13 cellular contexts compared by ENCODE assay signal in genomic region chr6:53281518-53282215, GRCh38.
DNase-seq lines count a peak whose midpoint lies in the region; ATAC-seq, FAIRE-seq and TF ChIP-seq lines count a peak whose summit lies in the region.
"Had no signal": no experiment of that assay in that cellular context is flagged by ENCODE, and none has a peak within 500 bp of the region (broad histone marks: within the 10 kb centered on the region; RNA-seq: fewer than 3 reads in every experiment).

No MANE protein-coding gene starts in this region.

- H3K4me1 Mint-ChIP-seq in activated T-cell treated with anti-CD3 and anti-CD28 coated beads, Interleukin-2, amount 50 U/mL, for 72 hours (ENCODE audit: low read depth) = peaks cover 33% of the 10 kb centered on the region
- H3K4me1 Mint-ChIP-seq in activated T-cell treated with anti-CD3 and anti-CD28 coated beads, Interleukin-2, amount 50 U/mL, for 4 hours (ENCODE audit: low read depth) = peaks cover 59% of the 10 kb centered on the region
- peaks cover 46% of the 10 kb centered on the region for H3K4me1 Mint-ChIP-seq in activated CD4-positive, alpha-beta memory T cell treated with anti-CD3 and anti-CD28 coated beads, Interleukin-2, amount 10 ng/mL, durations not matched to agents 7 days and 5 days

- no TSS peak for BruUV-seq in GM12878 (replicated peaks; lab: Mats Ljungman, UMichigan)

- TF ChIP-seq CTCF in GM12878 (IDR thresholded peaks at IDR 0.05 in 2 of 3, conservative IDR thresholded peaks at IDR 0.05 in 1 of 3; ENCODE audit: control insufficient read depth in 2 of 3, extremely low read depth in 1 of 3, insufficient read depth in 1 of 3, low read depth in 3 of 3, low read length in 3 of 3) = no peak
- no peak for TF ChIP-seq CTCF in Peyer's patch (IDR thresholded peaks at IDR 0.05)
- TF ChIP-seq CTCF in WERI-Rb-1 (IDR thresholded peaks at IDR 0.05; ENCODE audit: low read depth, low read length) = no peak

- intact Hi-C loops in GM12878 (cut with micrococcal nuclease; ENCODE audit: unreplicated experiment) = loop anchor here (5.0 kb wide), 3 partner anchors 131 to 201 kb away; no protein-coding TSS in a partner anchor

- ATAC-seq in activated T-cell treated with anti-CD3 and anti-CD28 coated beads, Interleukin-2, amount 50 U/mL, for 72 hours (replicated peaks in 1 of 2) = no peak
- ATAC-seq in activated T-cell treated with anti-CD3 and anti-CD28 coated beads, Interleukin-2, amount 50 U/mL, for 4 hours = no peak
- peak; percentile 59 for ATAC-seq in HG02763 (IDR thresholded peaks at IDR 0.05; ENCODE audit: unreplicated experiment)
- ATAC-seq in GM12878 = peak; percentile 73
- ATAC-seq: A549 had no signal

- H3K9me3 ChIP-seq in GM12878 (replicated peaks; ENCODE audit: control insufficient read depth, insufficient read depth, low read length) (no peaks in the 10 kb centered on the region), Peyer's patch (no peaks in the 10 kb centered on the region), WERI-Rb-1 (ENCODE audit: severe bottlenecking) (no peaks in the 10 kb centered on the region)
- H3K9me3 ChIP-seq: A549 had no signal

- RAD21 ChIA-PET in GM12878 (lab: Charles Lee; ENCODE audit: unreplicated experiment) = interaction anchor here (0.7 to 6.2 kb wide), 11 partner anchors 55 to 997 kb away, joined by 3 to 22 read pairs (median 4); no protein-coding TSS in a partner anchor

- no peak for TF ChIP-seq EP300 in GM12878 (IDR thresholded peaks at IDR 0.05; ENCODE audit: borderline replicate concordance in 1 of 2, control insufficient read depth in 1 of 2, low read depth in 2 of 2, low read length in 2 of 2)

- peak; percentile 75 for FAIRE-seq in GM12878 (lab: Jason Lieb, UNC)
- FAIRE-seq: A549 had no signal

- no peaks in the 10 kb centered on the region for H4K20me1 ChIP-seq in GM12878 (ENCODE audit: control insufficient read depth, insufficient read depth)

- H3K27me3 Mint-ChIP-seq in activated T-cell treated with anti-CD3 and anti-CD28 coated beads, Interleukin-2, amount 50 U/mL, for 72 hours (ENCODE audit: low read depth) = no peaks in the 10 kb centered on the region
- H3K27me3 Mint-ChIP-seq in activated T-cell treated with anti-CD3 and anti-CD28 coated beads, Interleukin-2, amount 50 U/mL, for 4 hours (ENCODE audit: low read depth) = no peaks in the 10 kb centered on the region
- no peaks in the 10 kb centered on the region for H3K27me3 Mint-ChIP-seq in activated CD4-positive, alpha-beta memory T cell treated with anti-CD3 and anti-CD28 coated beads, Interleukin-2, amount 10 ng/mL, durations not matched to agents 7 days and 5 days

- H3K27me3 ChIP-seq in GM12878 (replicated peaks in 1 of 2; ENCODE audit: control insufficient read depth in 2 of 2, insufficient read depth in 2 of 2, low read length in 1 of 2) (no peaks in the 10 kb centered on the region), Peyer's patch (no peaks in the 10 kb centered on the region), WERI-Rb-1 (ENCODE audit: insufficient read depth, low read depth, severe bottlenecking) (no peaks in the 10 kb centered on the region)

- no peaks in the 10 kb centered on the region; the same call in 1 of the 2 replicates for H3K79me2 ChIP-seq in GM12878 (ENCODE audit: control insufficient read depth, insufficient read depth, low read length)

- 23% methylated on average over 3 of the region's 3 CpGs for WGBS in GM12878 (ENCODE audit: insufficient coverage, insufficient replicate concordance, low lambda C conversion rate, missing lambda C conversion rate)

- H3K9ac ChIP-seq in GM12878 (ENCODE audit: control insufficient read depth, insufficient read depth, low read length) = no peak overlapping the region
- H3K9ac ChIP-seq: KMS-11 had no signal

- in situ Hi-C loops in GM12878 (cut with MboI) = loop anchor here (5.0 kb wide), 1 partner anchor 109 kb away; no protein-coding TSS in a partner anchor

- H3K9me3 Mint-ChIP-seq in activated T-cell treated with anti-CD3 and anti-CD28 coated beads, Interleukin-2, amount 50 U/mL, for 72 hours = no peaks in the 10 kb centered on the region
- H3K9me3 Mint-ChIP-seq in activated T-cell treated with anti-CD3 and anti-CD28 coated beads, Interleukin-2, amount 50 U/mL, for 4 hours = no peaks in the 10 kb centered on the region
- no peaks in the 10 kb centered on the region for H3K9me3 Mint-ChIP-seq in activated CD4-positive, alpha-beta memory T cell treated with anti-CD3 and anti-CD28 coated beads, Interleukin-2, amount 10 ng/mL, durations not matched to agents 7 days and 5 days
- H3K9me3 Mint-ChIP-seq: T-helper 1 cell treated with Interleukin-12 subunit alpha and Interleukin-12 subunit beta and Interleukin-4 antibody, amounts not matched to agents 30 μg/mL and 1 μg/mL, for 36 hours had no signal

- no peak for TF ChIP-seq RAD21 in GM12878 (IDR thresholded peaks at IDR 0.05; ENCODE audit: insufficient read depth, low read depth, low read length)

- peak overlapping the region; percentile 37 for H3K27ac Mint-ChIP-seq in activated T-cell treated with anti-CD3 and anti-CD28 coated beads, Interleukin-2, amount 50 U/mL, for 72 hours
- no peak overlapping the region for H3K27ac Mint-ChIP-seq in activated CD4-positive, alpha-beta memory T cell treated with anti-CD3 and anti-CD28 coated beads, Interleukin-2, amount 10 ng/mL, durations not matched to agents 7 days and 5 days

- DNase-seq in activated T-cell treated with anti-CD3 and anti-CD28 coated beads, Interleukin-2, amount 50 U/mL, for 72 hours = no peak
- DNase-seq in activated T-cell treated with anti-CD3 and anti-CD28 coated beads, Interleukin-2, amount 50 U/mL, for 4 hours = no peak
- no peak for DNase-seq in GM12878 (ENCODE audit: low read depth, low spot score)
- DNase-seq in Peyer's patch = no peak
- DNase-seq in WERI-Rb-1 = no peak
- DNase-seq in activated CD4-positive, alpha-beta memory T cell treated with anti-CD3 and anti-CD28 coated beads, Interleukin-2, amount 10 ng/mL, durations not matched to agents 7 days and 5 days = no peak
- DNase-seq: activated T-cell treated with anti-CD3 and anti-CD28 coated beads, Interleukin-2, amount 50 U/mL, for 48 hours; NCI-H524 treated with DMSO at 0.1 percent for 48 hours had no signal

- no peak for TF ChIP-seq POLR2A in GM12878 (IDR thresholded peaks at IDR 0.05; ENCODE audit: low read depth, low read length)
- no peak for TF ChIP-seq POLR2A in Peyer's patch (IDR thresholded peaks at IDR 0.05)

- CTCF ChIA-PET in GM12878 (lab: Yijun Ruan, JAX) = interaction anchor here (0.7 to 2.9 kb wide), 15 partner anchors 13 to 203 kb away, joined by 3 to 10 read pairs (median 5); no protein-coding TSS in a partner anchor
- CTCF ChIA-PET in activated CD4-positive, alpha-beta memory T cell treated with anti-CD3 and anti-CD28 coated beads, Interleukin-2, amount 10 ng/mL, durations not matched to agents 7 days and 5 days (lab: Charles Lee) = no interaction called here

- H3K4me3 Mint-ChIP-seq in activated T-cell treated with anti-CD3 and anti-CD28 coated beads, Interleukin-2, amount 50 U/mL, for 72 hours = no peak overlapping the region
- no peak overlapping the region for H3K4me3 Mint-ChIP-seq in activated T-cell treated with anti-CD3 and anti-CD28 coated beads, Interleukin-2, amount 50 U/mL, for 4 hours
- H3K4me3 Mint-ChIP-seq in activated CD4-positive, alpha-beta memory T cell treated with anti-CD3 and anti-CD28 coated beads, Interleukin-2, amount 10 ng/mL, durations not matched to agents 7 days and 5 days = no peak overlapping the region
- H3K4me3 Mint-ChIP-seq: T-helper 1 cell treated with Interleukin-12 subunit alpha and Interleukin-12 subunit beta and Interleukin-4 antibody, amounts not matched to agents 30 μg/mL and 1 μg/mL, for 36 hours had no signal

- peak overlapping the region; percentile 28; the same call in 1 of the 2 replicates for H3K4me2 ChIP-seq in GM12878 (ENCODE audit: control insufficient read depth, insufficient read depth)
- H3K4me2 ChIP-seq: A549, KMS-11 had no signal

- H3K4me1 ChIP-seq in GM12878 (ENCODE audit: control insufficient read depth, insufficient read depth, low read length) = peaks cover 28% of the 10 kb centered on the region
- peaks cover 0 to 7% (median 0%) of the 10 kb centered on the region in 4 donors for H3K4me1 ChIP-seq in Peyer's patch
- H3K4me1 ChIP-seq: A549 had no signal

- H3K36me3 ChIP-seq in GM12878 (ENCODE audit: control insufficient read depth in 2 of 2, insufficient read depth in 2 of 2, low read length in 1 of 2) (peaks cover 3 to 12% of the 10 kb centered on the region in 2 experiments; a peak in 3 of 4 replicates), Peyer's patch (peaks cover 0 to 11% (median 0%) of the 10 kb centered on the region in 3 donors), WERI-Rb-1 (peaks cover 30% of the 10 kb centered on the region)

- H2AFZ ChIP-seq in GM12878 (ENCODE audit: control insufficient read depth, low read depth, low read length) = no peak overlapping the region

- H3K27ac ChIP-seq in GM12878 (ENCODE audit: control insufficient read depth, insufficient read depth) = no peak overlapping the region
- peak overlapping the region; percentile 63 for H3K27ac ChIP-seq in temporal lobe (ENCODE audit: low read depth, low read length)
- peak overlapping the region in 1 of 4 donors; percentile 25 for H3K27ac ChIP-seq in Peyer's patch
- H3K27ac ChIP-seq in WERI-Rb-1 = no peak overlapping the region
- H3K27ac ChIP-seq: A549, KMS-11 had no signal

- SMC1A ChIA-PET in GM12878 (lab: Charles Lee; ENCODE audit: uncharacterized antibody, unreplicated experiment) = interaction anchor here (0.9 to 5.6 kb wide), 23 partner anchors 8 to 202 kb away, joined by 3 to 27 read pairs (median 8); no protein-coding TSS in a partner anchor

- H3K36me3 Mint-ChIP-seq in activated T-cell treated with anti-CD3 and anti-CD28 coated beads, Interleukin-2, amount 50 U/mL, for 72 hours (ENCODE audit: insufficient read depth in 2 of 2) = peaks cover 7 to 8% of the 10 kb centered on the region in 2 donors
- H3K36me3 Mint-ChIP-seq in activated T-cell treated with anti-CD3 and anti-CD28 coated beads, Interleukin-2, amount 50 U/mL, for 4 hours (ENCODE audit: insufficient read depth) = peaks cover 48% of the 10 kb centered on the region
- H3K36me3 Mint-ChIP-seq in activated CD4-positive, alpha-beta memory T cell treated with anti-CD3 and anti-CD28 coated beads, Interleukin-2, amount 10 ng/mL, durations not matched to agents 7 days and 5 days (ENCODE audit: low read depth) = peaks cover 69% of the 10 kb centered on the region

- no peak overlapping the region for H3K4me3 ChIP-seq in GM12878
- no peak overlapping the region for H3K4me3 ChIP-seq in Peyer's patch
- no peak overlapping the region for H3K4me3 ChIP-seq in WERI-Rb-1 (ENCODE audit: low read depth, low read length)
- H3K4me3 ChIP-seq: A549 had no signal

- POLR2A ChIA-PET in GM12878 (lab: Charles Lee) = interaction anchor here (0.6 to 2.5 kb wide), 4 partner anchors 49 to 128 kb away, joined by 3 to 7 read pairs (median 3); no protein-coding TSS in a partner anchor
- POLR2A ChIA-PET in activated CD4-positive, alpha-beta memory T cell treated with anti-CD3 and anti-CD28 coated beads, Interleukin-2, amount 10 ng/mL, durations not matched to agents 7 days and 5 days (lab: Charles Lee) = interaction anchor here (3.5 kb wide), 1 partner anchor 66 kb away, joined by 17 read pairs; the partner anchor contains the start of gene ELOVL5

Comparison
In these comparisons a context has a peak if more than half of its experiments do, and no peak if none do; other contexts are left out.
1. ATAC-seq: peak in HG02763 (single experiment) and GM12878 (single experiment); none in activated T-cell treated with anti-CD3 and anti-CD28 coated beads, Interleukin-2, amount 50 U/mL, for 72 hours (0 of 2) and activated T-cell treated with anti-CD3 and anti-CD28 coated beads, Interleukin-2, amount 50 U/mL, for 4 hours (0 of 2).